Comparison of ENCODE assay signal across 8 cellular contexts in genomic region chr17:83080641-83081560, GRCh38. TPM values are rescaled to one million over a fixed set of nuclear protein-coding genes. Genes with fewer than 3 reads are reported as not detected.
DNase-seq lines count a peak whose midpoint lies in the region; ATAC-seq and TF ChIP-seq lines count a peak whose summit lies in the region.

No MANE protein-coding gene starts in this region.

- no peak overlapping the region for H2AFZ ChIP-seq in DND-41 (ENCODE audit: low read depth, low read length)

- no peaks in the 10 kb centered on the region for H3K79me2 ChIP-seq in DND-41 (ENCODE audit: insufficient read depth, low read length)

- H3K4me3 ChIP-seq in DND-41 (ENCODE audit: low read depth in 1 of 2, low read length in 2 of 2) (no peak overlapping the region), right cardiac atrium (ENCODE audit: low read length) (peak overlapping the region; percentile 92), skeletal muscle cell (ENCODE audit: low read depth, low read length) (peak overlapping the region; percentile 57)

- H3K27me3 ChIP-seq in DND-41 (ENCODE audit: insufficient read depth, low read length, poor library complexity) (peaks cover 25% of the 10 kb centered on the region), right cardiac atrium (ENCODE audit: control insufficient read depth, insufficient read depth) (no peaks in the 10 kb centered on the region)

- H3K9me3 ChIP-seq in DND-41 (ENCODE audit: insufficient read depth, low read length, severe bottlenecking) (no peaks in the 10 kb centered on the region), right cardiac atrium (ENCODE audit: control insufficient read depth, low read length) (no peaks in the 10 kb centered on the region)

- 0 out of 2 replicates have a peak, but pooled peaks cover 9% of the 10 kb centered on the region for H4K20me1 ChIP-seq in DND-41 (ENCODE audit: insufficient read depth, low read length)

- 2% methylated on average over 122 of the region's 126 CpGs for WGBS in right cardiac atrium

- no peak for TF ChIP-seq CTCF in DND-41 (IDR thresholded peaks at IDR 0.05; ENCODE audit: borderline replicate concordance, extremely low read depth, low read length, poor library complexity, severe bottlenecking)

- no peak overlapping the region for H3K9ac ChIP-seq in DND-41 (ENCODE audit: low read depth, low read length)

- peak overlapping the region; percentile 52 for H3K4me2 ChIP-seq in DND-41 (ENCODE audit: insufficient read depth, low read length)

- H3K4me1 ChIP-seq in DND-41 (ENCODE audit: insufficient read depth, low read length) (no peaks in the 10 kb centered on the region), right cardiac atrium (ENCODE audit: control insufficient read depth, insufficient read depth, low read length) (peaks cover 5% of the 10 kb centered on the region)

- H3K36me3 ChIP-seq in DND-41 (ENCODE audit: insufficient read depth, low read length) = no peaks in the 10 kb centered on the region

- intact Hi-C loops in right cardiac atrium (cut with DNase I) = no loop called here

- DNase-seq in DND-41 (no peak), NAMALWA (ENCODE audit: low spot score) (peak; percentile 48), right cardiac atrium (peak in 2 of 3 donors; percentile 82 to 84), skeletal muscle cell (ENCODE audit: low read depth) (no peak), HT-29 (ENCODE audit: low spot score) (no peak)
- DNase-seq in activated naive CD4-positive, alpha-beta T cell treated with Interleukin-2 at 50 U/mL for 16 hours = peak; percentile 48

- H3K27ac ChIP-seq in DND-41 (ENCODE audit: low read length) = no peak overlapping the region
- peak overlapping the region; percentile 23 for H3K27ac ChIP-seq in right cardiac atrium (ENCODE audit: low read length)

- 0 out of 3 replicates have a peak, but pooled peaks have one; percentile 18 for ATAC-seq in DND-41 (ENCODE audit: insufficient read depth, low read depth)
- ATAC-seq in right cardiac atrium = peak; percentile 40 to 44
- ATAC-seq in GM21723 (IDR thresholded peaks at IDR 0.05; ENCODE audit: unreplicated experiment) = no peak
- ATAC-seq in GM18870 (IDR thresholded peaks at IDR 0.05; ENCODE audit: unreplicated experiment) = no peak

RNA-seq across cellular contexts. Expression of gene METRNL, which starts 1.5 kb away (rescaled TPM):
- total RNA-seq in right cardiac atrium = 10 to 100 TPM; 57.3 to 77.1 (median 70.9) TPM
- 67.9 TPM for polyA plus RNA-seq in right cardiac atrium
- total RNA-seq in HT-29 (2014; rRNA removed; shearing (Covaris generic)) = 143 and 203 TPM in 2 replicates

Comparison
In these comparisons a context has a peak if more than half of its experiments do, and no peak if none do; other contexts are left out.
1. ATAC-seq: peak in DND-41 (single experiment) and right cardiac atrium (2 of 2); none in GM21723 (single experiment) and GM18870 (single experiment).
2. DNase-seq: peak in NAMALWA (single experiment), activated naive CD4-positive, alpha-beta T cell treated with Interleukin-2 at 50 U/mL for 16 hours (single experiment) and right cardiac atrium (2 of 3); none in DND-41 (single experiment), skeletal muscle cell (single experiment) and HT-29 (single experiment).
3. H3K4me3 ChIP-seq: peak in right cardiac atrium (single experiment) and skeletal muscle cell (single experiment); none in DND-41 (0 of 2).